8 cellular contexts compared by ENCODE assay signal in the genomic region with DNA sequence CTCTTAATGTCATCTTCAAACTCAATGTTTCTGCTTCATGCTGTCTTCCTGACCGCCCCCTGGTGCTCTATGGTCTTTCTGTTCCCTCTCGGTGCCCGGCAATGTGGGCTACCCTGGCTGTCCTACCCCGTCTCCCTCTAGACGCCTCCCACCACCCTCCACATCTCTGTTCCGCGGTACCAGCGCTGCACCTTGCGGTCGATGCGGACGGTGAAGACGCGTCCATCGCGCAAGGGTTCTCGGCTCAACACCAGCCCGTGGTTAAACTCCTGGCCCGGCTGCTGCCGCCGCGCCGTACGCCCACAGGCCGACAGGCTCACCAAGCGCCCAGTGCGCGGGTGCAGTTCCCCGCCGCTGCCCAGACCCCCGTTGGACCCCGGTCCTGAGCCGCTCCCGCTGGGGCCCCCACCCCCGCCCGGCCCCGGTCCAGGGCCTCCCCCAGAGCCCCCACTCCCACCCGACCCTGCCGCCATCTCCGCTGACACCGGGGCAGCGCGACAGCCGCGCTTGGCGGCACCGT. TPM values are rescaled to one million over a fixed set of nuclear protein-coding genes. Genes with fewer than 3 reads are reported as not detected.
DNase-seq lines count a peak whose midpoint lies in the region; ATAC-seq and TF ChIP-seq lines count a peak whose summit lies in the region.

A gene (minus strand): TSS at position 496 of the 520 bp plus-strand sequence. CDS start 23 bp downstream, at position 473.

- peaks cover 27% of the 10 kb centered on the region for H3K36me3 ChIP-seq in left ventricle myocardium inferior

- ATAC-seq in activated T-cell treated with anti-CD3 and anti-CD28 coated beads, Interleukin-2, amount 50 U/mL, for 4 hours = peak; percentile 22 to 25
- ATAC-seq in HG03196 (IDR thresholded peaks at IDR 0.05; ENCODE audit: unreplicated experiment) = peak; percentile 8
- ATAC-seq in activated T-helper 17 cell treated with anti-CD3 and anti-CD28 coated beads, Interleukin-2, amount 50 U/mL, for 72 hours (replicated peaks) = peak; percentile 12

- H3K27me3 ChIP-seq in left ventricle myocardium inferior (ENCODE audit: low read depth) = peaks cover 6% of the 10 kb centered on the region

- peak within 1 kb of the TSS; percentile 98 for H3K4me3 Mint-ChIP-seq in activated T-cell treated with anti-CD3 and anti-CD28 coated beads, Interleukin-2, amount 50 U/mL, for 4 hours
- peak within 1 kb of the TSS; percentile 99 for H3K4me3 Mint-ChIP-seq in activated T-helper 17 cell treated with anti-CD3 and anti-CD28 coated beads, Interleukin-2, amount 50 U/mL, for 72 hours

- H3K27ac ChIP-seq in left ventricle myocardium inferior (replicated peaks) = peak within 1 kb of the TSS; percentile 94

- H3K4me1 Mint-ChIP-seq in activated T-cell treated with anti-CD3 and anti-CD28 coated beads, Interleukin-2, amount 50 U/mL, for 4 hours (ENCODE audit: low read depth) = peaks cover 42% of the 10 kb centered on the region
- peaks cover 20% of the 10 kb centered on the region for H3K4me1 Mint-ChIP-seq in activated T-helper 17 cell treated with anti-CD3 and anti-CD28 coated beads, Interleukin-2, amount 50 U/mL, for 72 hours

- intact Hi-C loops in left ventricle myocardium inferior (cut with micrococcal nuclease) = no loop called here

- no peak for DNase-seq in activated T-cell treated with anti-CD3 and anti-CD28 coated beads, Interleukin-2, amount 50 U/mL, for 4 hours
- DNase-seq in activated T-cell treated with anti-CD3 and anti-CD28 coated beads for 4 hours (no peak), left ventricle myocardium inferior (no peak), retinal pigment epithelial cell (ENCODE audit: low read depth) (no peak), epidermal melanocyte (ENCODE audit: insufficient read length, low spot score) (no peak), kidney tubule cell (ENCODE audit: low spot score) (no peak)

- H3K9me3 ChIP-seq in left ventricle myocardium inferior (replicated peaks) = no peaks in the 10 kb centered on the region

- no peaks in the 10 kb centered on the region for H3K9me3 Mint-ChIP-seq in activated T-cell treated with anti-CD3 and anti-CD28 coated beads, Interleukin-2, amount 50 U/mL, for 4 hours
- H3K9me3 Mint-ChIP-seq in activated T-helper 17 cell treated with anti-CD3 and anti-CD28 coated beads, Interleukin-2, amount 50 U/mL, for 72 hours = no peaks in the 10 kb centered on the region

- no peaks in the 10 kb centered on the region for H3K27me3 Mint-ChIP-seq in activated T-cell treated with anti-CD3 and anti-CD28 coated beads, Interleukin-2, amount 50 U/mL, for 4 hours (ENCODE audit: low read depth)
- H3K27me3 Mint-ChIP-seq in activated T-helper 17 cell treated with anti-CD3 and anti-CD28 coated beads, Interleukin-2, amount 50 U/mL, for 72 hours = no peaks in the 10 kb centered on the region

- peak within 1 kb of the TSS; percentile 97 for H3K27ac Mint-ChIP-seq in activated T-helper 17 cell treated with anti-CD3 and anti-CD28 coated beads, Interleukin-2, amount 50 U/mL, for 72 hours

- H3K36me3 Mint-ChIP-seq in activated T-cell treated with anti-CD3 and anti-CD28 coated beads, Interleukin-2, amount 50 U/mL, for 4 hours (ENCODE audit: insufficient read depth) = peaks cover 6% of the 10 kb centered on the region
- H3K36me3 Mint-ChIP-seq in activated T-helper 17 cell treated with anti-CD3 and anti-CD28 coated beads, Interleukin-2, amount 50 U/mL, for 72 hours (ENCODE audit: low read depth) = peaks cover 5% of the 10 kb centered on the region

- peak within 1 kb of the TSS; percentile 94 for H3K4me3 ChIP-seq in left ventricle myocardium inferior
- H3K4me3 ChIP-seq in retinal pigment epithelial cell (ENCODE audit: low read length) = peak within 1 kb of the TSS; percentile 92

- H3K4me1 ChIP-seq in left ventricle myocardium inferior = peaks cover 28% of the 10 kb centered on the region

- no peak for TF ChIP-seq CTCF in left ventricle myocardium inferior (IDR thresholded peaks at IDR 0.05; ENCODE audit: borderline replicate concordance)
- TF ChIP-seq CTCF in retinal pigment epithelial cell (conservative IDR thresholded peaks at IDR 0.05; ENCODE audit: low read depth, low read length) = peak; percentile 34

RNA-seq across cellular contexts. Expression of the gene that starts here (rescaled TPM):
- total RNA-seq in activated T-cell treated with anti-CD3 and anti-CD28 coated beads, Interleukin-2, amount 50 U/mL, for 4 hours = 10 to 100 TPM; 73.1 to 88.0 (median 82.4) TPM
- 10 to 100 TPM; 22.9 to 33.0 TPM for total RNA-seq in activated T-helper 17 cell treated with anti-CD3 and anti-CD28 coated beads, Interleukin-2, amount 50 U/mL, for 72 hours
- total RNA-seq in left ventricle myocardium inferior = 31.9 TPM
